In genomic region chr6:70281923-70282902, GRCh38 we compare ENCODE assay signal across 17 cellular contexts. TPM values are rescaled to one million over a fixed set of nuclear protein-coding genes. Genes with fewer than 3 reads are reported as not detected.
DNase-seq lines count a peak whose midpoint lies in the region; ATAC-seq and TF ChIP-seq lines count a peak whose summit lies in the region.
"Had no signal": no experiment of that assay in that cellular context is flagged by ENCODE, and none has a peak within 500 bp of the region (broad histone marks: within the 10 kb centered on the region; RNA-seq: fewer than 3 reads in every experiment).

No MANE protein-coding gene starts in this region.

- H3K27ac ChIP-seq in iPS-18a (ENCODE audit: low read length): no peak overlapping the region
- H3K27ac ChIP-seq: ascending aorta, epithelial cell of prostate, GM23248, parathyroid adenoma, thyroid gland had no signal

- H3K36me3 Mint-ChIP-seq in brain: no peaks in the 10 kb centered on the region
- H3K36me3 Mint-ChIP-seq in activated naive CD4-positive, alpha-beta T cell treated with anti-CD3 and anti-CD28 coated beads, Interleukin-2, amount 50 U/mL, for 72 hours: no peaks in the 10 kb centered on the region

- H3K36me3 ChIP-seq in iPS-18a (ENCODE audit: control insufficient read depth, low read depth, low read length): no peaks in the 10 kb centered on the region
- H3K36me3 ChIP-seq: ascending aorta, thyroid gland had no signal

- peaks cover 6% of the 10 kb centered on the region for H3K4me1 ChIP-seq in iPS-18a (ENCODE audit: control insufficient read depth, low read depth, low read length)
- H3K4me1 ChIP-seq: ascending aorta, parathyroid adenoma had no signal

- peak overlapping the region; percentile 76 to 84 (median 80) for H3K4me3 Mint-ChIP-seq in brain

- peaks cover 0 to 4% (median 0%) of the 10 kb centered on the region in 5 experiments for H3K9me3 Mint-ChIP-seq in brain
- no peaks in the 10 kb centered on the region for H3K9me3 Mint-ChIP-seq in activated naive CD4-positive, alpha-beta T cell treated with anti-CD3 and anti-CD28 coated beads, Interleukin-2, amount 50 U/mL, for 72 hours

- no peaks in the 10 kb centered on the region for H3K9me3 ChIP-seq in iPS-18a (ENCODE audit: control insufficient read depth, low read depth, low read length)
- H3K9me3 ChIP-seq: ascending aorta, thyroid gland had no signal

- H3K4me1 Mint-ChIP-seq in brain: peaks cover 14% of the 10 kb centered on the region

- H3K27me3 Mint-ChIP-seq in brain: peaks cover 35% of the 10 kb centered on the region

- intact Hi-C loops in posterior cingulate gyrus (cut with DNase I): no loop called here

- H3K27ac Mint-ChIP-seq in brain: no peak overlapping the region
- no peak overlapping the region for H3K27ac Mint-ChIP-seq in activated naive CD4-positive, alpha-beta T cell treated with anti-CD3 and anti-CD28 coated beads, Interleukin-2, amount 50 U/mL, for 72 hours

- peaks cover 50% of the 10 kb centered on the region for H3K27me3 ChIP-seq in iPS-18a (ENCODE audit: control insufficient read depth, insufficient read depth, low read length)
- H3K27me3 ChIP-seq: ascending aorta had no signal

- no peak for TF ChIP-seq CTCF in brain (conservative IDR thresholded peaks at IDR 0.05)

- H3K4me3 ChIP-seq in iPS-18a (ENCODE audit: low read length): peak overlapping the region; percentile 72
- H3K4me3 ChIP-seq: GM23248, thyroid gland had no signal

- ATAC-seq in HG03196 (IDR thresholded peaks at IDR 0.05; ENCODE audit: unreplicated experiment): no peak
- no peak for ATAC-seq in activated naive CD4-positive, alpha-beta T cell treated with anti-CD3 and anti-CD28 coated beads, Interleukin-2, amount 50 U/mL, for 72 hours

- peak overlapping the region; percentile 51 for H3K9ac ChIP-seq in iPS-18a (ENCODE audit: low read length)
- H3K9ac ChIP-seq: GM23248, parathyroid adenoma had no signal

- DNase-seq in ELR (ENCODE audit: low read depth) (peak; percentile 1), posterior cingulate gyrus (peak in 6 of 10 donors; percentile 16 to 88 (median 55))
- DNase-seq in activated CD8-positive, alpha-beta memory T cell treated with anti-CD3 and anti-CD28 coated beads, Interleukin-2, amount 50 U/mL, for 4 hours: no peak
- DNase-seq in activated naive CD4-positive, alpha-beta T cell treated with anti-CD3 and anti-CD28 coated beads, Interleukin-2, amount 50 U/mL, for 72 hours (ENCODE audit: low spot score in 2 of 2): no peak
- DNase-seq in stimulated activated CD4-positive, alpha-beta T cell treated with anti-CD3 and anti-CD28 coated beads, Interleukin-15, amount 100 ng/mL, for 24 hours: no peak
- DNase-seq: GF-D8, GM23248, Kasumi-1, NCI-H2107, thyroid gland had no signal

RNA-seq across cellular contexts. Expression of gene COL9A1, which starts 20.7 kb away (rescaled TPM):
- polyA plus RNA-seq in brain (ENCODE audit: insufficient read depth, low read depth, low replicate concordance): 0.92 TPM
- not detected for total RNA-seq in activated naive CD4-positive, alpha-beta T cell treated with anti-CD3 and anti-CD28 coated beads, Interleukin-2, amount 50 U/mL, for 72 hours
- total RNA-seq: GM23248, kidney epithelial cell had no signal
- polyA plus RNA-seq: GM23248 had no signal

Comparison
In these comparisons a context has a peak if more than half of its experiments do, and no peak if none do; other contexts are left out.
1. DNase-seq: peak in ELR (single experiment) and posterior cingulate gyrus (6 of 10); none in activated CD8-positive, alpha-beta memory T cell treated with anti-CD3 and anti-CD28 coated beads, Interleukin-2, amount 50 U/mL, for 4 hours (single experiment), activated naive CD4-positive, alpha-beta T cell treated with anti-CD3 and anti-CD28 coated beads, Interleukin-2, amount 50 U/mL, for 72 hours (0 of 2) and stimulated activated CD4-positive, alpha-beta T cell treated with anti-CD3 and anti-CD28 coated beads, Interleukin-15, amount 100 ng/mL, for 24 hours (single experiment).